29 cellular contexts compared by ENCODE assay signal in genomic region chr16:83199012-83199411, GRCh38.
"Had no signal": no experiment of that assay in that cellular context is flagged by ENCODE, and none has a peak within 500 bp of the region (broad histone marks: within the 10 kb centered on the region; RNA-seq: fewer than 3 reads in every experiment).

No MANE protein-coding gene starts in this region.

- H3K9me3 Mint-ChIP-seq: immature natural killer cell; natural killer cell; nephron progenitor cell; neural progenitor cell; stimulated activated effector memory CD8-positive, alpha-beta T cell treated with anti-CD3 and anti-CD28 coated beads, Interleukin-12 subunit alpha, Interleukin-12 subunit beta, amount 100 ng/mL, for 72 hours; type B pancreatic cell had no signal

- H3K4me3 Mint-ChIP-seq: immature natural killer cell; naive B cell; natural killer cell; nephron progenitor cell; neural progenitor cell; stimulated activated effector memory CD8-positive, alpha-beta T cell treated with anti-CD3 and anti-CD28 coated beads, Interleukin-12 subunit alpha, Interleukin-12 subunit beta, amount 100 ng/mL, for 72 hours; stimulated activated naive CD8-positive, alpha-beta T cell treated with anti-CD3 and anti-CD28 coated beads, Interleukin-15, Interleukin-2, amounts not matched to agents 100 ng/mL and 50 ng/mL, for 24 hours; type B pancreatic cell had no signal

- H3K9ac ChIP-seq: neural progenitor cell, parathyroid adenoma had no signal

- H3K36me3 ChIP-seq: left lung, lower lobe of right lung, neural progenitor cell, neutrophil, sigmoid colon, spleen, suprapubic skin, thoracic aorta, tibial nerve, uterus had no signal

- DNase-seq: hypothalamus; immature natural killer cell; kidney; left colon; left lung; lower lobe of right lung; mammary epithelial cell; mesenchymal stem cell; naive B cell; natural killer cell; nephron progenitor cell; occipital lobe; psoas muscle; sigmoid colon; small intestine; spleen; stimulated activated CD4-positive, alpha-beta T cell treated with anti-CD3 and anti-CD28 coated beads, Interleukin-4, amount 100 ng/mL, for 24 hours; stimulated activated naive CD4-positive, alpha-beta T cell; uterus had no signal

- H3K4me2 ChIP-seq: neural progenitor cell had no signal

- H3K79me2 ChIP-seq: parathyroid adenoma had no signal

- H3K4me3 ChIP-seq: left lung, lower lobe of right lung, neural progenitor cell, psoas muscle, sigmoid colon, spleen, suprapubic skin, thoracic aorta, tibial nerve, uterus had no signal

- H3K27ac Mint-ChIP-seq: immature natural killer cell; naive B cell; natural killer cell; nephron progenitor cell; neural progenitor cell; stimulated activated effector memory CD8-positive, alpha-beta T cell treated with anti-CD3 and anti-CD28 coated beads, Interleukin-12 subunit alpha, Interleukin-12 subunit beta, amount 100 ng/mL, for 72 hours; stimulated activated naive CD8-positive, alpha-beta T cell treated with anti-CD3 and anti-CD28 coated beads, Interleukin-15, Interleukin-2, amounts not matched to agents 100 ng/mL and 50 ng/mL, for 24 hours; type B pancreatic cell had no signal

- H3K27ac ChIP-seq: left lung, lower lobe of right lung, neural progenitor cell, neutrophil, parathyroid adenoma, psoas muscle, sigmoid colon, spleen, suprapubic skin, thoracic aorta, tibial nerve, uterus had no signal

- ATAC-seq: left colon; left lung; lower lobe of right lung; natural killer cell; psoas muscle; stimulated activated effector memory CD8-positive, alpha-beta T cell treated with anti-CD3 and anti-CD28 coated beads, Interleukin-12 subunit alpha, Interleukin-12 subunit beta, amount 100 ng/mL, for 72 hours had no signal

- H2AFZ ChIP-seq: neural progenitor cell, parathyroid adenoma had no signal

- H3K27me3 Mint-ChIP-seq: stimulated activated naive CD8-positive, alpha-beta T cell treated with anti-CD3 and anti-CD28 coated beads, Interleukin-15, Interleukin-2, amounts not matched to agents 100 ng/mL and 50 ng/mL, for 24 hours had no signal

- H3K27me3 ChIP-seq: left lung, neural progenitor cell, neutrophil, sigmoid colon, suprapubic skin, tibial nerve, uterus had no signal

- H3K9me3 ChIP-seq: left lung, lower lobe of right lung, neutrophil, psoas muscle, sigmoid colon, spleen, suprapubic skin, thoracic aorta, tibial nerve, uterus had no signal

- FAIRE-seq: islet of Langerhans, kidney, small intestine had no signal

- H3K4me1 Mint-ChIP-seq: immature natural killer cell; naive B cell; natural killer cell; nephron progenitor cell; neural progenitor cell; stimulated activated effector memory CD8-positive, alpha-beta T cell treated with anti-CD3 and anti-CD28 coated beads, Interleukin-12 subunit alpha, Interleukin-12 subunit beta, amount 100 ng/mL, for 72 hours had no signal

- H3K36me3 Mint-ChIP-seq: immature natural killer cell; naive B cell; natural killer cell; neural progenitor cell; stimulated activated effector memory CD8-positive, alpha-beta T cell treated with anti-CD3 and anti-CD28 coated beads, Interleukin-12 subunit alpha, Interleukin-12 subunit beta, amount 100 ng/mL, for 72 hours; type B pancreatic cell had no signal

- H3K4me1 ChIP-seq: left lung, lower lobe of right lung, neural progenitor cell, parathyroid adenoma, psoas muscle, sigmoid colon, spleen, suprapubic skin, tibial nerve, uterus had no signal
